Comparison of ENCODE assay signal across 28 cellular contexts in the genomic region with DNA sequence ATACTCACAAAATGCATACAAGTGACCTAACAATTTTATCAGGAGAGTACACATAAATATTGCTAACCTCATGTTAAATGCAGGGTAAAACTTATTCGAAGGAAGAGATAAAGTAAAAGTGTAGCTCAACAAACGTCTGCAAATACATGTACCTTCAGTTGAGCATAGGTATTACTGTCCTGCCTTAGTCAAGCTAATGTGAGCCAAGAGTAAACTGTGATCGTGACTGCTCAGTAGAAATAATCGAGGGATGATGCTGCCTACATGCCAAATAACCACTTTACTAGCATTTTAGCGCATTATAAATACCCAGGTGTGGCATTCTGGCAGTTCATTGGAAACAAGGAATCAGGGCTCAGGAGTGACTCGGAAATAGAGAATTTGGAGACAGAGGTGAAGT.
"Had no signal": no experiment of that assay in that cellular context is flagged by ENCODE, and none has a peak within 500 bp of the region (broad histone marks: within the 10 kb centered on the region; RNA-seq: fewer than 3 reads in every experiment).

No MANE protein-coding gene starts in this region.

- H3K4me3 Mint-ChIP-seq: natural killer cell; nephron; neural progenitor cell; stimulated activated effector memory CD8-positive, alpha-beta T cell treated with anti-CD3 and anti-CD28 coated beads, Interleukin-12 subunit alpha, Interleukin-12 subunit beta, amount 100 ng/mL, for 72 hours; stimulated activated naive B cell treated with anti-CD40 and anti-IgM and Interleukin-4, amounts not matched to agents 10 μg/mL and 1 μg/mL and 100 μg/mL, for 72 hours; stimulated activated naive CD8-positive, alpha-beta T cell treated with anti-CD3 and anti-CD28 coated beads, Interleukin-15, Interleukin-2, amounts not matched to agents 100 ng/mL and 50 ng/mL, for 24 hours; type B pancreatic cell had no signal

- H3K36me3 Mint-ChIP-seq: natural killer cell; neural progenitor cell; stimulated activated effector memory CD8-positive, alpha-beta T cell treated with anti-CD3 and anti-CD28 coated beads, Interleukin-12 subunit alpha, Interleukin-12 subunit beta, amount 100 ng/mL, for 72 hours; stimulated activated naive B cell treated with anti-CD40 and anti-IgM and Interleukin-4, amounts not matched to agents 10 μg/mL and 1 μg/mL and 100 μg/mL, for 72 hours; type B pancreatic cell had no signal

- H3K4me2 ChIP-seq: neural progenitor cell had no signal

- H3K27ac Mint-ChIP-seq: natural killer cell; nephron; neural progenitor cell; progenitor cell of endocrine pancreas; stimulated activated effector memory CD8-positive, alpha-beta T cell treated with anti-CD3 and anti-CD28 coated beads, Interleukin-12 subunit alpha, Interleukin-12 subunit beta, amount 100 ng/mL, for 72 hours; stimulated activated naive B cell treated with anti-CD40 and anti-IgM and Interleukin-4, amounts not matched to agents 10 μg/mL and 1 μg/mL and 100 μg/mL, for 72 hours; stimulated activated naive CD8-positive, alpha-beta T cell treated with anti-CD3 and anti-CD28 coated beads, Interleukin-15, Interleukin-2, amounts not matched to agents 100 ng/mL and 50 ng/mL, for 24 hours; type B pancreatic cell had no signal

- H3K4me3 ChIP-seq: neural progenitor cell, ovary, psoas muscle, right lobe of liver, sigmoid colon, stomach, thoracic aorta, thyroid gland, tibial nerve, upper lobe of right lung, uterus had no signal

- H3K36me3 ChIP-seq: neural progenitor cell, ovary, right lobe of liver, sigmoid colon, stomach, thoracic aorta, thyroid gland, tibial nerve, upper lobe of right lung, uterus had no signal

- DNase-seq: natural killer cell; occipital lobe; ovary; posterior cingulate gyrus; psoas muscle; right cardiac atrium; right lobe of liver; sigmoid colon; small intestine; stimulated activated CD4-positive, alpha-beta T cell treated with anti-CD3 and anti-CD28 coated beads, Interleukin-15, amount 100 ng/mL, for 24 hours; stimulated activated CD4-positive, alpha-beta T cell treated with anti-CD3 and anti-CD28 coated beads, Interleukin-2, amount 100 ng/mL, for 24 hours; stimulated activated CD4-positive, alpha-beta T cell treated with anti-CD3 and anti-CD28 coated beads, Interleukin-2, amount 100 ng/mL, for 48 hours; stimulated activated CD4-positive, alpha-beta T cell treated with anti-CD3 and anti-CD28 coated beads, Interleukin-4, amount 100 ng/mL, for 24 hours; stimulated activated naive B cell treated with anti-CD40 and anti-IgM and Interleukin-4, amounts not matched to agents 10 μg/mL and 1 μg/mL and 100 μg/mL, for 72 hours; stimulated activated naive CD4-positive, alpha-beta T cell treated with Interleukin-2 at 50 U/mL for 16 hours; stomach; thyroid gland; upper lobe of right lung; uterus had no signal

- H3K27me3 ChIP-seq: neural progenitor cell, ovary, right lobe of liver, sigmoid colon, stomach, thyroid gland, tibial nerve, upper lobe of right lung, uterus had no signal

- ATAC-seq: natural killer cell; psoas muscle; right cardiac atrium; right lobe of liver; stimulated activated effector memory CD8-positive, alpha-beta T cell treated with anti-CD3 and anti-CD28 coated beads, Interleukin-12 subunit alpha, Interleukin-12 subunit beta, amount 100 ng/mL, for 72 hours; stimulated activated naive B cell treated with anti-CD40 and anti-IgM and Interleukin-4, amounts not matched to agents 10 μg/mL and 1 μg/mL and 100 μg/mL, for 72 hours; upper lobe of right lung had no signal

- H3K27me3 Mint-ChIP-seq: stimulated activated naive B cell treated with anti-CD40 and anti-IgM and Interleukin-4, amounts not matched to agents 10 μg/mL and 1 μg/mL and 100 μg/mL, for 72 hours; stimulated activated naive CD8-positive, alpha-beta T cell treated with anti-CD3 and anti-CD28 coated beads, Interleukin-15, Interleukin-2, amounts not matched to agents 100 ng/mL and 50 ng/mL, for 24 hours; type B pancreatic cell had no signal

- H3K79me2 ChIP-seq: parathyroid adenoma had no signal

- H3K9me3 Mint-ChIP-seq: nephron; neural progenitor cell; stimulated activated naive CD8-positive, alpha-beta T cell treated with anti-CD3 and anti-CD28 coated beads, Interleukin-15, Interleukin-2, amounts not matched to agents 100 ng/mL and 50 ng/mL, for 24 hours; type B pancreatic cell had no signal

- H3K9ac ChIP-seq: neural progenitor cell, parathyroid adenoma had no signal

- H3K4me1 ChIP-seq: neural progenitor cell, parathyroid adenoma, psoas muscle, right lobe of liver, sigmoid colon, stomach, thyroid gland, tibial nerve, upper lobe of right lung, uterus had no signal

- H3K4me1 Mint-ChIP-seq: natural killer cell; nephron; neural progenitor cell; stimulated activated effector memory CD8-positive, alpha-beta T cell treated with anti-CD3 and anti-CD28 coated beads, Interleukin-12 subunit alpha, Interleukin-12 subunit beta, amount 100 ng/mL, for 72 hours; stimulated activated naive B cell treated with anti-CD40 and anti-IgM and Interleukin-4, amounts not matched to agents 10 μg/mL and 1 μg/mL and 100 μg/mL, for 72 hours had no signal

- H3K27ac ChIP-seq: neural progenitor cell, ovary, parathyroid adenoma, psoas muscle, right lobe of liver, sigmoid colon, stomach, thoracic aorta, thyroid gland, tibial nerve, upper lobe of right lung, uterus had no signal

- H3K9me3 ChIP-seq: ovary, psoas muscle, right lobe of liver, sigmoid colon, stomach, thoracic aorta, thyroid gland, tibial nerve, upper lobe of right lung, uterus had no signal

- H2AFZ ChIP-seq: neural progenitor cell, parathyroid adenoma had no signal
